ENCODE assay signal across 8 cellular contexts in genomic region chrX:13473666-13474516, GRCh38.
DNase-seq lines count a peak whose midpoint lies in the region; ATAC-seq and TF ChIP-seq lines count a peak whose summit lies in the region.

No MANE protein-coding gene starts in this region.

- H3K27ac ChIP-seq in mammary epithelial cell (ENCODE audit: insufficient read depth, low read depth, low read length): no peak overlapping the region

- no peaks in the 10 kb centered on the region for H3K36me3 Mint-ChIP-seq in stimulated activated naive CD8-positive, alpha-beta T cell treated with anti-CD3 and anti-CD28 coated beads, Interleukin-15, Interleukin-2, amounts not matched to agents 100 ng/mL and 50 ng/mL, for 24 hours (ENCODE audit: low read depth)
- peaks cover 2% of the 10 kb centered on the region for H3K36me3 Mint-ChIP-seq in neural crest cell (ENCODE audit: low read depth)

- intact Hi-C loops in mammary epithelial cell (cut with micrococcal nuclease): no loop called here

- H3K9me3 Mint-ChIP-seq in stimulated activated naive CD8-positive, alpha-beta T cell treated with anti-CD3 and anti-CD28 coated beads, Interleukin-15, Interleukin-2, amounts not matched to agents 100 ng/mL and 50 ng/mL, for 24 hours: no peaks in the 10 kb centered on the region
- H3K9me3 Mint-ChIP-seq in neural crest cell: peaks cover 12% of the 10 kb centered on the region

- H3K27me3 Mint-ChIP-seq in stimulated activated naive CD8-positive, alpha-beta T cell treated with anti-CD3 and anti-CD28 coated beads, Interleukin-15, Interleukin-2, amounts not matched to agents 100 ng/mL and 50 ng/mL, for 24 hours: no peaks in the 10 kb centered on the region
- H3K27me3 Mint-ChIP-seq in neural crest cell (ENCODE audit: low read depth): no peaks in the 10 kb centered on the region

- peak overlapping the region; percentile 77 for H3K4me3 Mint-ChIP-seq in stimulated activated naive CD8-positive, alpha-beta T cell treated with anti-CD3 and anti-CD28 coated beads, Interleukin-15, Interleukin-2, amounts not matched to agents 100 ng/mL and 50 ng/mL, for 24 hours
- no peak overlapping the region for H3K4me3 Mint-ChIP-seq in neural crest cell

- H3K4me3 ChIP-seq in mammary epithelial cell (replicated peaks in 1 of 3; ENCODE audit: insufficient read depth in 1 of 3, low read depth in 2 of 3, low read length in 3 of 3) (no peak overlapping the region), HAP-1 (no peak overlapping the region)

- H3K36me3 ChIP-seq in mammary epithelial cell (ENCODE audit: insufficient read depth, low read length) (no peaks in the 10 kb centered on the region), HAP-1 (replicated peaks) (no peaks in the 10 kb centered on the region)

- CTCF ChIA-PET in mammary epithelial cell (lab: Charles Lee; ENCODE audit: low non-redundant PET): no interaction called here

- no peaks in the 10 kb centered on the region for H3K79me2 ChIP-seq in mammary epithelial cell (ENCODE audit: insufficient read depth, low read length)

- in situ Hi-C loops in mammary epithelial cell (cut with MboI; ENCODE audit: low sequenced_read_pairs in 2 of 2): no loop called here
- in situ Hi-C loops in HAP-1 (cut with MboI; ENCODE audit: low sequenced_read_pairs): no loop called here

- no peak for DNase-seq in stimulated activated naive CD8-positive, alpha-beta T cell treated with anti-CD3 and anti-CD28 coated beads, Interleukin-15, Interleukin-2, amounts not matched to agents 100 U/mL and 50 U/mL, for 24 hours
- DNase-seq in mammary epithelial cell (no peak), neural crest cell (ENCODE audit: low read depth, low spot score) (no peak), mucosa of gallbladder (ENCODE audit: low spot score) (no peak), HAP-1 (ENCODE audit: low spot score in 2 of 2) (no peak), NCI-H82 treated with DMSO at 0.1 percent for 48 hours (lab: John Stamatoyannopoulos, UW; ENCODE audit: unreplicated experiment) (no peak)

- no peak overlapping the region for H3K9ac ChIP-seq in mammary epithelial cell (ENCODE audit: insufficient read depth, low read length)

- H4K20me1 ChIP-seq in mammary epithelial cell (ENCODE audit: insufficient read depth, low read length): no peaks in the 10 kb centered on the region

- ATAC-seq in stimulated activated naive CD8-positive, alpha-beta T cell treated with anti-CD3 and anti-CD28 coated beads, Interleukin-15, Interleukin-2, amounts not matched to agents 100 U/mL and 50 U/mL, for 24 hours: no peak
- ATAC-seq in HG03354 (IDR thresholded peaks at IDR 0.05; ENCODE audit: poor library complexity, severe bottlenecking, unreplicated experiment): peak; percentile 79

- H3K4me2 ChIP-seq in mammary epithelial cell (ENCODE audit: insufficient read depth, low read depth, low read length): no peak overlapping the region

- TF ChIP-seq CTCF in mammary epithelial cell (conservative IDR thresholded peaks at IDR 0.05 in 1 of 2, IDR thresholded peaks at IDR 0.05 in 1 of 2; ENCODE audit: extremely low read depth in 1 of 2, insufficient read depth in 1 of 2, low read depth in 1 of 2, low read length in 2 of 2) (no peak), neural crest cell (conservative IDR thresholded peaks at IDR 0.05) (no peak)

- H3K4me1 Mint-ChIP-seq in stimulated activated naive CD8-positive, alpha-beta T cell treated with anti-CD3 and anti-CD28 coated beads, Interleukin-15, Interleukin-2, amounts not matched to agents 100 ng/mL and 50 ng/mL, for 24 hours (ENCODE audit: low read depth): peaks cover 37% of the 10 kb centered on the region
- H3K4me1 Mint-ChIP-seq in neural crest cell: peaks cover 39% of the 10 kb centered on the region

- 78% methylated on average over 8 of the region's 9 CpGs for WGBS in mammary epithelial cell (ENCODE audit: low coverage, missing lambda C conversion rate)

- no TSS peak for BruUV-seq in mammary epithelial cell (replicated peaks; lab: Mats Ljungman, UMichigan)

- dilution Hi-C loops in mammary epithelial cell (cut with HindIII; ENCODE audit: low sequenced_read_pairs): no loop called here

- H3K27me3 ChIP-seq in mammary epithelial cell (ENCODE audit: insufficient read depth, low read length): no peaks in the 10 kb centered on the region
- H3K27me3 ChIP-seq in HAP-1 (ENCODE audit: low read depth): no peaks in the 10 kb centered on the region

- peak overlapping the region; percentile 0 for H2AFZ ChIP-seq in mammary epithelial cell (ENCODE audit: low read depth, low read length)

- H3K4me1 ChIP-seq in mammary epithelial cell (ENCODE audit: insufficient read depth, low read length) (no peaks in the 10 kb centered on the region), HAP-1 (peaks cover 9% of the 10 kb centered on the region)

- H3K27ac Mint-ChIP-seq in stimulated activated naive CD8-positive, alpha-beta T cell treated with anti-CD3 and anti-CD28 coated beads, Interleukin-15, Interleukin-2, amounts not matched to agents 100 ng/mL and 50 ng/mL, for 24 hours: peak overlapping the region; percentile 77
- peak overlapping the region; percentile 93 for H3K27ac Mint-ChIP-seq in neural crest cell (ENCODE audit: unreplicated experiment)

- H3K9me3 ChIP-seq in mammary epithelial cell (replicated peaks; ENCODE audit: insufficient read depth, low read length) (no peaks in the 10 kb centered on the region), HAP-1 (no peaks in the 10 kb centered on the region)
